9 cellular contexts compared by ENCODE assay signal in the genomic region with DNA sequence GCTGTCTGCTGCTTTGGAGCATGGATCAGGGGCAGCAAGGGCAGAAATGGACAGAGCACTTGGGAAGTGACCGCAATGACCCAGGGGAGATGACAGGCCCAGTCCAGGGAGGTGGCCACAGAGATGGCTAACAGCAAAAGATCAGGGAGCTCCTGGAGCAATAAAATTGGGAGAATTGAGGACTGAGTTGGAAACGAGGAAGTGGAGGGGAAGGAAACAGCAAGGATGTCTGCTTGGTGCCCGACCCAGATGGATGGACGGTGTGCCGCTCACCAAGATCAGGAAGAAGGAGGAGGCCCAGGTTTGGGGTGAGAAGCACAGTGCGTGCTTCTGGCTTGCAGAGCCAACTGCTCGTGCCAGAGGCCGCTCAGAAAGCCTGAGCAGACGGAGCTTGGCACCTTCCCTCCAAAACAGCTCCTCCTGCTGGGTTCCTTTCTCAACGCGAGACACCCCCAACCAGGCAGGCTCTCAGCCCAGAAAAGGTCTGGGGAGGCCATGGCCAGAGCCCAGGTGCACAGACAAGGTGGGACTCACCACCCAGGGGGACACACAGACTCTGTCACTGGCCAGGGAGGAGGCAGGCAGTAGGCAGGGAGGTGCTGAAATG. TPM values are rescaled to one million over a fixed set of nuclear protein-coding genes. Genes with fewer than 3 reads are reported as not detected.
DNase-seq lines count a peak whose midpoint lies in the region; ATAC-seq and TF ChIP-seq lines count a peak whose summit lies in the region.
"Had no signal": no experiment of that assay in that cellular context is flagged by ENCODE, and none has a peak within 500 bp of the region (broad histone marks: within the 10 kb centered on the region; RNA-seq: fewer than 3 reads in every experiment).

No MANE protein-coding gene starts in this region.

- CTCF ChIA-PET in T-cell (lab: Charles Lee) (interaction anchor here (0.6 to 1.3 kb wide), 5 partner anchors 11 to 268 kb away, joined by 3 to 6 read pairs (median 4); no protein-coding TSS in a partner anchor), HEK293T (lab: Yijun Ruan, JAX) (interaction anchor here (0.6 to 2.4 kb wide), 7 partner anchors 8 to 147 kb away, joined by 3 to 6 read pairs (median 3); no protein-coding TSS in a partner anchor)

- peak overlapping the region in 1 of 3 donors; percentile 22 for H3K4me3 Mint-ChIP-seq in T-cell
- no peak overlapping the region for H3K4me3 Mint-ChIP-seq in natural killer cell treated with Interleukin-12 subunit alpha and Interleukin-12 subunit beta and Interleukin-15 and Interleukin-18, amount 100 ng/mL, for 72 hours
- H3K4me3 Mint-ChIP-seq: dendritic cell treated with granulocyte-macrophage colony-stimulating factor and Interleukin-4, amounts not matched to agents 40 ng/mL and 50 ng/mL, for 4 days had no signal

- peak; percentile 57 to 89 (median 70) for ATAC-seq in T-cell (replicated peaks in 1 of 4)
- no peak for ATAC-seq in natural killer cell treated with Interleukin-12 subunit alpha and Interleukin-12 subunit beta and Interleukin-15 and Interleukin-18, amount 100 ng/mL, for 72 hours

- H3K4me3 ChIP-seq in fibroblast of the aortic adventitia (ENCODE audit: low read depth, low read length) = no peak overlapping the region

- H3K4me1 Mint-ChIP-seq in T-cell = peaks cover 36 to 46% (median 44%) of the 10 kb centered on the region in 3 donors
- H3K4me1 Mint-ChIP-seq in natural killer cell treated with Interleukin-12 subunit alpha and Interleukin-12 subunit beta and Interleukin-15 and Interleukin-18, amount 100 ng/mL, for 72 hours (ENCODE audit: low read depth in 2 of 2) = peaks cover 15 to 22% of the 10 kb centered on the region in 2 donors

- H3K27me3 Mint-ChIP-seq in T-cell = no peaks in the 10 kb centered on the region
- H3K27me3 Mint-ChIP-seq in natural killer cell treated with Interleukin-12 subunit alpha and Interleukin-12 subunit beta and Interleukin-15 and Interleukin-18, amount 100 ng/mL, for 72 hours = peaks cover 0 to 2% of the 10 kb centered on the region in 2 donors

- DNase-seq in stimulated activated naive CD4-positive, alpha-beta T cell (lab: John Stamatoyannopoulos, UW) = peak; percentile 18 to 66 (median 33)
- no peak for DNase-seq in stimulated activated naive CD4-positive, alpha-beta T cell treated with Interleukin-2 at 50 U/mL for 16 hours (lab: John Stamatoyannopoulos, UW)
- peak in 14 of 34 experiments; percentile 12 to 48 (median 36) for DNase-seq in T-cell
- DNase-seq in fibroblast of the aortic adventitia (ENCODE audit: low read depth) = peak; percentile 48
- DNase-seq in OCI-M1 (lab: John Stamatoyannopoulos, UW) = no peak
- no peak for DNase-seq in natural killer cell treated with Interleukin-12 subunit alpha and Interleukin-12 subunit beta and Interleukin-15 and Interleukin-18, amount 100 ng/mL, for 72 hours (ENCODE audit: low spot score)
- DNase-seq in HEK293T (ENCODE audit: extremely low spot score) = no peak
- DNase-seq in SHP77 treated with DMSO at 0.1 percent for 48 hours (lab: John Stamatoyannopoulos, UW) = no peak

- peak overlapping the region; percentile 55 to 61 for H3K27ac Mint-ChIP-seq in T-cell
- no peak overlapping the region for H3K27ac Mint-ChIP-seq in natural killer cell treated with Interleukin-12 subunit alpha and Interleukin-12 subunit beta and Interleukin-15 and Interleukin-18, amount 100 ng/mL, for 72 hours
- H3K27ac Mint-ChIP-seq: dendritic cell treated with granulocyte-macrophage colony-stimulating factor and Interleukin-4, amounts not matched to agents 40 ng/mL and 50 ng/mL, for 4 days had no signal

- peak; percentile 55 for TF ChIP-seq CTCF in fibroblast of the aortic adventitia (IDR thresholded peaks at IDR 0.05; ENCODE audit: insufficient read depth, low read length)

- H3K9me3 Mint-ChIP-seq in T-cell = no peaks in the 10 kb centered on the region
- H3K9me3 Mint-ChIP-seq in natural killer cell treated with Interleukin-12 subunit alpha and Interleukin-12 subunit beta and Interleukin-15 and Interleukin-18, amount 100 ng/mL, for 72 hours = no peaks in the 10 kb centered on the region
- H3K9me3 Mint-ChIP-seq: dendritic cell treated with granulocyte-macrophage colony-stimulating factor and Interleukin-4, amounts not matched to agents 40 ng/mL and 50 ng/mL, for 4 days had no signal

- POLR2A ChIA-PET in T-cell (lab: Charles Lee) (interaction anchor here in 1 of 2 donors (0.5 kb wide), 1 partner anchor 78 kb away, joined by 7 read pairs; no protein-coding TSS in a partner anchor), HEK293T (lab: Yijun Ruan, JAX) (interaction anchor here (0.9 to 1.4 kb wide), 2 partner anchors 12 to 44 kb away, joined by 3 to 4 read pairs; partner anchors contain the start of gene GRK6)

- no peaks in the 10 kb centered on the region for H3K36me3 Mint-ChIP-seq in T-cell
- H3K36me3 Mint-ChIP-seq in natural killer cell treated with Interleukin-12 subunit alpha and Interleukin-12 subunit beta and Interleukin-15 and Interleukin-18, amount 100 ng/mL, for 72 hours = no peaks in the 10 kb centered on the region

TF ChIP-seq in HEK293T, 16 proteins besides CTCF, POLR2A, EP300 and RAD21:
- TF ChIP-seq L3MBTL2 (conservative IDR thresholded peaks at IDR 0.05) (no peak), TARDBP (IDR thresholded peaks at IDR 0.05) (no peak), ZNF384 (IDR thresholded peaks at IDR 0.05) (no peak)

RNA-seq across cellular contexts. Expression of gene SLC34A1, which starts 1.7 kb away (rescaled TPM):
- under 1 TPM in 3 of 5 donors, not detected in 2; 0.13 to 0.18 (median 0.16) TPM for total RNA-seq in T-cell
- not detected in 2 replicates for total RNA-seq in fibroblast of the aortic adventitia (ENCODE audit: low replicate concordance)
- total RNA-seq in natural killer cell treated with Interleukin-12 subunit alpha and Interleukin-12 subunit beta and Interleukin-15 and Interleukin-18, amount 100 ng/mL, for 72 hours = not detected

RNA-seq across cellular contexts. Expression of gene PFN3, which starts 17.9 kb away (rescaled TPM):
- not detected for total RNA-seq in T-cell
- total RNA-seq in fibroblast of the aortic adventitia (ENCODE audit: low replicate concordance) = not detected in 2 replicates
- not detected for total RNA-seq in natural killer cell treated with Interleukin-12 subunit alpha and Interleukin-12 subunit beta and Interleukin-15 and Interleukin-18, amount 100 ng/mL, for 72 hours

RNA-seq across cellular contexts. Expression of gene RGS14, which starts 24.8 kb away (rescaled TPM):
- total RNA-seq in T-cell (100 to 1,000 TPM in 3 of 5 donors, 10 to 100 TPM in 2; 85.7 to 209 (median 195) TPM), fibroblast of the aortic adventitia (ENCODE audit: low replicate concordance) (3.1 and 28.9 TPM in 2 replicates)
- 10 to 100 TPM; 26.5 to 45.4 TPM for total RNA-seq in natural killer cell treated with Interleukin-12 subunit alpha and Interleukin-12 subunit beta and Interleukin-15 and Interleukin-18, amount 100 ng/mL, for 72 hours

RNA-seq across cellular contexts. Expression of gene F12, which starts 26.8 kb away (rescaled TPM):
- total RNA-seq in T-cell (under 1 TPM in 4 of 5 donors, not detected in 1; 0.28 to 0.98 (median 0.42) TPM), fibroblast of the aortic adventitia (ENCODE audit: low replicate concordance) (0.27 and 1.4 TPM in 2 replicates)
- under 1 TPM in 1 of 2 donors, not detected in 1; 0.45 TPM for total RNA-seq in natural killer cell treated with Interleukin-12 subunit alpha and Interleukin-12 subunit beta and Interleukin-15 and Interleukin-18, amount 100 ng/mL, for 72 hours

RNA-seq across cellular contexts. Expression of gene LMAN2, which starts 31.1 kb away (rescaled TPM):
- 100 to 1,000 TPM in 3 of 5 donors, 10 to 100 TPM in 2; 67.2 to 122 (median 106) TPM for total RNA-seq in T-cell
- total RNA-seq in fibroblast of the aortic adventitia (ENCODE audit: low replicate concordance) = 116 and 190 TPM in 2 replicates
- 100 to 1,000 TPM; 136 to 150 TPM for total RNA-seq in natural killer cell treated with Interleukin-12 subunit alpha and Interleukin-12 subunit beta and Interleukin-15 and Interleukin-18, amount 100 ng/mL, for 72 hours

Comparison
In these comparisons a context has a peak if more than half of its experiments do, and no peak if none do; other contexts are left out.
1. DNase-seq: peak in stimulated activated naive CD4-positive, alpha-beta T cell (6 of 6) and fibroblast of the aortic adventitia (single experiment); none in stimulated activated naive CD4-positive, alpha-beta T cell treated with Interleukin-2 at 50 U/mL for 16 hours (single experiment), OCI-M1 (single experiment), natural killer cell treated with Interleukin-12 subunit alpha and Interleukin-12 subunit beta and Interleukin-15 and Interleukin-18, amount 100 ng/mL, for 72 hours (single experiment), HEK293T (single experiment) and SHP77 treated with DMSO at 0.1 percent for 48 hours (single experiment).
2. ATAC-seq: peak in T-cell (4 of 4); none in natural killer cell treated with Interleukin-12 subunit alpha and Interleukin-12 subunit beta and Interleukin-15 and Interleukin-18, amount 100 ng/mL, for 72 hours (0 of 2).
3. H3K27ac Mint-ChIP-seq: peak in T-cell (2 of 2); none in natural killer cell treated with Interleukin-12 subunit alpha and Interleukin-12 subunit beta and Interleukin-15 and Interleukin-18, amount 100 ng/mL, for 72 hours (0 of 2).